Comparison of ENCODE assay signal across 23 cellular contexts in genomic region chrX:40179333-40179732, GRCh38.
DNase-seq lines count a peak whose midpoint lies in the region; ATAC-seq, FAIRE-seq and TF ChIP-seq lines count a peak whose summit lies in the region.
"Had no signal": no experiment of that assay in that cellular context is flagged by ENCODE, and none has a peak within 500 bp of the region (broad histone marks: within the 10 kb centered on the region; RNA-seq: fewer than 3 reads in every experiment).

No MANE protein-coding gene starts in this region.

- H2BK12ac ChIP-seq in H1 (ENCODE audit: low read depth, low read length) = no peak overlapping the region

- H2BK20ac ChIP-seq in H1 (ENCODE audit: low read length) = no peak overlapping the region

- no peak overlapping the region for H4K91ac ChIP-seq in H1 (replicated peaks; ENCODE audit: insufficient read length, low read length)

- H3K9ac ChIP-seq in H1 (replicated peaks in 1 of 4; ENCODE audit: extremely low read depth in 1 of 4, low read depth in 3 of 4, low read length in 3 of 4) = no peak overlapping the region

- intact Hi-C loops in A673 (cut with micrococcal nuclease; ENCODE audit: unreplicated experiment) = loop anchor here (10.0 kb wide), 2 partner anchors 275 to 365 kb away; no protein-coding TSS in a partner anchor

- ATAC-seq in GM19023 (IDR thresholded peaks at IDR 0.05; ENCODE audit: unreplicated experiment) = no peak
- ATAC-seq: activated T-cell treated with anti-CD3 and anti-CD28 coated beads, Interleukin-2, amount 50 U/mL, for 4 hours; left lung; SK-N-SH treated with all-trans-retinoic acid at 6 μM for 48 hours had no signal

- H3K36me3 ChIP-seq in A673 (ENCODE audit: insufficient read depth, low read length, poor library complexity, severe bottlenecking) (no peaks in the 10 kb centered on the region), HAP-1 (replicated peaks) (no peaks in the 10 kb centered on the region), H1 (ENCODE audit: control insufficient read depth in 2 of 4, insufficient read depth in 4 of 4, low read length in 3 of 4) (no peaks in the 10 kb centered on the region), BE2C (no peaks in the 10 kb centered on the region)
- H3K36me3 ChIP-seq: left lung had no signal

- H3K4me2 ChIP-seq in H1 (ENCODE audit: insufficient read depth in 1 of 2, low read depth in 2 of 2, low read length in 2 of 2) = no peak overlapping the region

- H3K4me3 ChIP-seq in A673 (ENCODE audit: low read depth, low read length, poor library complexity, severe bottlenecking) = no peak overlapping the region
- H3K4me3 ChIP-seq in HAP-1 = no peak overlapping the region
- H3K4me3 ChIP-seq in H1 (ENCODE audit: extremely low read depth in 1 of 4, insufficient read depth in 2 of 4, low read depth in 3 of 4, low read length in 4 of 4) = no peak overlapping the region
- no peak overlapping the region for H3K4me3 ChIP-seq in BE2C (ENCODE audit: low read depth, low read length)
- H3K4me3 ChIP-seq: dorsolateral prefrontal cortex, left lung had no signal

- no peaks in the 10 kb centered on the region for H3K79me1 ChIP-seq in H1 (ENCODE audit: low read depth, low read length)

- no peak overlapping the region for H3K23ac ChIP-seq in H1 (ENCODE audit: insufficient read length)

- no peak for TF ChIP-seq RAD21 in H1 (IDR thresholded peaks at IDR 0.05 in 1 of 2, conservative IDR thresholded peaks at IDR 0.05 in 1 of 2; ENCODE audit: low read depth in 2 of 2, low read length in 2 of 2)

- in situ Hi-C loops in HAP-1 (cut with MboI; ENCODE audit: low sequenced_read_pairs) (no loop called here), SK-MEL-5 (cut with HindIII; ENCODE audit: low pct_unique_long_range_greater_than_20kb, low sequenced_read_pairs) (no loop called here)

- no peak for TF ChIP-seq POLR2A in H1 (IDR thresholded peaks at IDR 0.05; ENCODE audit: control extremely low read depth in 1 of 2, low read depth in 2 of 2, low read length in 2 of 2)

- H2BK5ac ChIP-seq in H1 (ENCODE audit: low read depth, low read length) = no peak overlapping the region

- BruUV-seq in A673 (replicated peaks; lab: Mats Ljungman, UMichigan) = no TSS peak

- H2BK15ac ChIP-seq in H1 (ENCODE audit: low read length) = no peak overlapping the region

- no peak overlapping the region for H3K4ac ChIP-seq in H1 (replicated peaks; ENCODE audit: insufficient read length, low read depth, low read length)

- no peak overlapping the region for H2AFZ ChIP-seq in H1 (ENCODE audit: low read length)

- H4K20me1 ChIP-seq in H1 (replicated peaks in 1 of 2; ENCODE audit: control insufficient read depth in 1 of 2, insufficient read depth in 2 of 2, low read length in 2 of 2) = no peaks in the 10 kb centered on the region

- H3K4me1 Mint-ChIP-seq in glutamatergic neuron (ENCODE audit: low read depth, unreplicated experiment) = peaks cover 4% of the 10 kb centered on the region

- TF ChIP-seq CTCF in A673 (conservative IDR thresholded peaks at IDR 0.05; ENCODE audit: low read depth, low read length) (no peak), H1 (IDR thresholded peaks at IDR 0.05; ENCODE audit: control extremely low read depth in 1 of 3, insufficient read depth in 1 of 3, low read depth in 1 of 3, low read length in 3 of 3) (no peak), glutamatergic neuron (IDR thresholded peaks at IDR 0.05; ENCODE audit: partially characterized antibody, unreplicated experiment) (no peak), BE2C (IDR thresholded peaks at IDR 0.05; ENCODE audit: low read depth, low read length) (no peak)

- H3K79me2 ChIP-seq in H1 (ENCODE audit: control insufficient read depth in 1 of 2, insufficient read depth in 2 of 2, low read length in 2 of 2) = peaks cover 0 to 3% of the 10 kb centered on the region in 2 experiments; a peak in 1 of 4 replicates

- H3K27ac ChIP-seq in A673 (ENCODE audit: low read depth, low read length, poor library complexity, severe bottlenecking) (no peak overlapping the region), H1 (ENCODE audit: low read depth, low read length) (no peak overlapping the region)
- H3K27ac ChIP-seq: epithelial cell of prostate had no signal

- no peak overlapping the region for H3K56ac ChIP-seq in H1 (replicated peaks; ENCODE audit: insufficient read length, low read depth, low read length)

- no peaks in the 10 kb centered on the region for H3K36me3 Mint-ChIP-seq in glutamatergic neuron (ENCODE audit: unreplicated experiment)
- H3K36me3 Mint-ChIP-seq: CD4-positive, CD25-positive, alpha-beta regulatory T cell had no signal

- DNase-seq in A673 (ENCODE audit: low spot score) (peak; percentile 48), HAP-1 (ENCODE audit: low spot score in 2 of 2) (peak; percentile 37 to 44), SK-MEL-5 (ENCODE audit: low read depth, low spot score) (peak; percentile 23), H1 (ENCODE audit: low read depth in 1 of 2, low spot score in 2 of 2) (no peak), RCC 7860 (ENCODE audit: low spot score) (no peak), glutamatergic neuron (no peak), BE2C (no peak)
- DNase-seq: activated CD4-positive, alpha-beta T cell treated with anti-CD3 and anti-CD28 coated beads for 1 hour; activated CD8-positive, alpha-beta memory T cell treated with anti-CD3 and anti-CD28 coated beads for 24 hours; activated naive CD4-positive, alpha-beta T cell treated with Interleukin-2 at 50 U/mL for 16 hours; activated T-cell treated with anti-CD3 and anti-CD28 coated beads, Interleukin-2, amount 50 U/mL, for 4 hours; CD4-positive, CD25-positive, alpha-beta regulatory T cell; dorsolateral prefrontal cortex; Karpas-422; left lung; NCI-H1105 treated with DMSO at 0.1 percent for 48 hours; NCI-H446 treated with DMSO at 0.1 percent for 48 hours had no signal

- 83% methylated on average over 7 of the region's 8 CpGs; no CpG with 5 or more reads in 1 of the 2 experiments for WGBS in H1 (ENCODE audit: extremely low coverage in 1 of 2, insufficient coverage in 1 of 2, insufficient read length in 1 of 2, insufficient replicate concordance in 2 of 2, low coverage in 1 of 2, low lambda C conversion rate in 2 of 2, missing lambda C conversion rate in 1 of 2), 2 experiments

- no peak overlapping the region for H3K27ac Mint-ChIP-seq in glutamatergic neuron (ENCODE audit: unreplicated experiment)
- H3K27ac Mint-ChIP-seq: CD4-positive, CD25-positive, alpha-beta regulatory T cell; progenitor cell of endocrine pancreas had no signal

- no peak overlapping the region for H4K8ac ChIP-seq in H1 (ENCODE audit: extremely low read depth, insufficient read depth, low read length)

- H4K5ac ChIP-seq in H1 (ENCODE audit: insufficient read length, low read depth, low read length) = no peak overlapping the region

- H3K27me3 Mint-ChIP-seq in glutamatergic neuron (ENCODE audit: unreplicated experiment) = peaks cover 1% of the 10 kb centered on the region
- H3K27me3 Mint-ChIP-seq: progenitor cell of endocrine pancreas had no signal

- no peak overlapping the region for H3K14ac ChIP-seq in H1 (ENCODE audit: insufficient read length)

- CTCF ChIA-PET in A673 (lab: Charles Lee) (interaction anchor here (0.6 kb wide), 2 partner anchors 28 to 362 kb away, joined by 3 read pairs; no protein-coding TSS in a partner anchor), H1 (lab: Charles Lee; ENCODE audit: partially characterized antibody) (no interaction called here)

- peaks cover 3% of the 10 kb centered on the region for H3K9me3 Mint-ChIP-seq in glutamatergic neuron (ENCODE audit: unreplicated experiment)
- H3K9me3 Mint-ChIP-seq: activated T-cell treated with anti-CD3 and anti-CD28 coated beads, Interleukin-2, amount 50 U/mL, for 4 hours had no signal

- TF ChIP-seq EP300 in H1 (IDR thresholded peaks at IDR 0.05; ENCODE audit: borderline replicate concordance in 1 of 2, low read depth in 2 of 2, low read length in 2 of 2) = no peak

- H3K23me2 ChIP-seq in H1 (ENCODE audit: low read depth, low read length) = peaks cover 4% of the 10 kb centered on the region; the same call in 1 of the 2 replicates

- H3K9me3 ChIP-seq in A673 (ENCODE audit: low read depth, low read length, poor library complexity, severe bottlenecking) (peaks cover 3% of the 10 kb centered on the region), HAP-1 (no peaks in the 10 kb centered on the region), H1 (ENCODE audit: insufficient read depth in 2 of 2, low read depth in 1 of 2, low read length in 1 of 2) (no peaks in the 10 kb centered on the region), BE2C (no peaks in the 10 kb centered on the region)
- H3K9me3 ChIP-seq: left lung had no signal

- H3K27me3 ChIP-seq in A673 (replicated peaks; ENCODE audit: insufficient read depth, low read depth, low read length, poor library complexity) (no peaks in the 10 kb centered on the region), HAP-1 (ENCODE audit: low read depth) (no peaks in the 10 kb centered on the region), H1 (replicated peaks in 1 of 4; ENCODE audit: control insufficient read depth in 3 of 4, extremely low read depth in 1 of 4, insufficient read depth in 3 of 4, low read length in 3 of 4) (no peaks in the 10 kb centered on the region), BE2C (no peaks in the 10 kb centered on the region)

- 0 out of 2 replicates have a peak overlapping the region, but pooled peaks have one; percentile 39 for H2AK5ac ChIP-seq in H1 (ENCODE audit: low read depth, low read length)

- no peak overlapping the region for H3K18ac ChIP-seq in H1 (ENCODE audit: extremely low read depth, low read length)

- peaks cover 13% of the 10 kb centered on the region for H3K4me1 ChIP-seq in A673 (ENCODE audit: insufficient read depth, low read length, poor library complexity, severe bottlenecking)
- H3K4me1 ChIP-seq in HAP-1 = peaks cover 18% of the 10 kb centered on the region
- peaks cover 0 to 6% (median 2%) of the 10 kb centered on the region in 4 experiments; a peak in 2 of 7 replicates for H3K4me1 ChIP-seq in H1 (replicated peaks in 1 of 4; ENCODE audit: control insufficient read depth in 3 of 4, insufficient read depth in 4 of 4, low read length in 3 of 4)
- H3K4me1 ChIP-seq in BE2C = no peaks in the 10 kb centered on the region

- POLR2A ChIA-PET in A673 (lab: Charles Lee; ENCODE audit: low non-redundant PET) = no interaction called here
- POLR2A ChIA-PET in H1 (lab: Charles Lee; ENCODE audit: partially characterized antibody) = interaction anchor here (1.0 to 1.6 kb wide), 3 partner anchors 8 to 89 kb away, joined by 3 to 4 read pairs (median 3); no protein-coding TSS in a partner anchor

- no peak overlapping the region for H3K4me3 Mint-ChIP-seq in glutamatergic neuron (ENCODE audit: unreplicated experiment)
- H3K4me3 Mint-ChIP-seq: activated T-cell treated with anti-CD3 and anti-CD28 coated beads, Interleukin-2, amount 50 U/mL, for 4 hours; nephron had no signal

- FAIRE-seq in H1 (lab: Jason Lieb, UNC) (no peak), RCC 7860 (lab: Jason Lieb, UNC) (no peak)
- FAIRE-seq: bronchial epithelial cell had no signal

- no peak overlapping the region for H2BK120ac ChIP-seq in H1 (replicated peaks; ENCODE audit: low read depth, low read length)

TF ChIP-seq in H1, 55 proteins besides CTCF, POLR2A, EP300 and RAD21 (continues in another document):
- no peak for TF ChIP-seq NANOG (IDR thresholded peaks at IDR 0.05; ENCODE audit: insufficient read depth, low read depth, low read length, poor library complexity, severe bottlenecking)
- no peak for TF ChIP-seq SIX5 (IDR thresholded peaks at IDR 0.05; ENCODE audit: low read depth, low read length)
- no peak for TF ChIP-seq JUND (IDR thresholded peaks at IDR 0.05; ENCODE audit: low read length)

Comparison
In these comparisons a context has a peak if more than half of its experiments do, and no peak if none do; other contexts are left out.
1. DNase-seq: peak in A673 (single experiment), HAP-1 (2 of 2) and SK-MEL-5 (single experiment); none in H1 (0 of 2), RCC 7860 (single experiment), glutamatergic neuron (single experiment) and BE2C (single experiment).